ENCODE assay signal across 8 cellular contexts in the genomic region with DNA sequence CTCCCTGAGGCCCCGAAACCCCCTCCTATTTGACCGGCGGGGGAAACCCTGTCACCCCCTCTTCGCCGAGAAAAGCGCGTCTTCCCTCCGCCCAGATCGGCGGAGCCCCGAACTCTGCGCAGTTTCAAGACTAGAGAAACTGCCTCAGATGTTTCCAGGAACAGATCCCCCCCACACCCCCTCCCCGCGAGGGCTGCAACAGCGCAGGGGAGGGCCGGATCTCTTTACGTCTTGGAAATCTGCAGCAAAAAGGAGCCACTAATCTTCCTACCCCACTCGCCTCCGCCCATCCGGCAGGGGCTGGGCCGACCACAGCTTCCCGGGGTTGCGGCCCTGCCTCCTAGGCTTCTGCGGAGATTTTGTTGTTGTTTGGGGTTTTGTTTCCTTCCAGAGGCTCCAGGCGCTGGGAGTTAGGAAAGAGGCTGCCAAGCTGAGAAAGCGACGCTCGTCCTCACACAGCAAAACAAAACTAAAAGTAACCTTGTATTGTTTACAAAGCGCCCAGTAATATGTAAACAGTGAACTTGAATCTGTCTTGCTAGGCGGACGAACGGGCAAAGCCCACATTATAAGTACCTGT. TPM values are rescaled to one million over a fixed set of nuclear protein-coding genes. Genes with fewer than 3 reads are reported as not detected.
A peak's percentile ranks its signal among the peaks of the same experiment; 100 is the strongest.
DNase-seq lines count a peak whose midpoint lies in the region; ATAC-seq and TF ChIP-seq lines count a peak whose summit lies in the region.

No MANE protein-coding gene starts in this region.

- peaks cover 85 to 95% of the 10 kb centered on the region in 2 donors for H3K27me3 Mint-ChIP-seq in effector memory CD8-positive, alpha-beta T cell
- H3K27me3 Mint-ChIP-seq in naive thymus-derived CD8-positive, alpha-beta T cell, result peaks cover 66 to 99% (median 80%) of the 10 kb centered on the region in 5 donors

- peaks cover 0 to 9% of the 10 kb centered on the region in 2 donors for H3K9me3 Mint-ChIP-seq in effector memory CD8-positive, alpha-beta T cell
- peaks cover 6 to 25% (median 15%) of the 10 kb centered on the region in 9 donors for H3K9me3 Mint-ChIP-seq in naive thymus-derived CD8-positive, alpha-beta T cell

- peaks cover 0 to 36% (median 29%) of the 10 kb centered on the region in 4 donors for H3K4me1 ChIP-seq in tibial artery

- no peak for TF ChIP-seq CTCF in tibial artery (IDR thresholded peaks at IDR 0.05)

- H3K4me3 ChIP-seq in tibial artery, result peak overlapping the region; percentile 35 to 49

- DNase-seq in AG08395 (ENCODE audit: low spot score) (peak; percentile 31), tibial artery (peak in 1 of 2 donors; percentile 23)
- DNase-seq in activated CD4-positive, alpha-beta T cell treated with anti-CD3 and anti-CD28 coated beads for 4 hours, result peak; percentile 68 to 77
- no peak for DNase-seq in effector memory CD8-positive, alpha-beta T cell
- DNase-seq in naive thymus-derived CD8-positive, alpha-beta T cell, result peak in 8 of 10 donors; percentile 37 to 76 (median 52)

- H3K27ac Mint-ChIP-seq in effector memory CD8-positive, alpha-beta T cell, result peak overlapping the region; percentile 92 to 97
- peak overlapping the region; percentile 15 to 89 (median 81) for H3K27ac Mint-ChIP-seq in naive thymus-derived CD8-positive, alpha-beta T cell

- intact Hi-C loops in tibial artery (cut with DNase I; ENCODE audit: low total_unique reads), result no loop called here

- peaks cover 25 to 34% of the 10 kb centered on the region in 2 donors for H3K4me1 Mint-ChIP-seq in effector memory CD8-positive, alpha-beta T cell (ENCODE audit: low read depth in 2 of 2)
- H3K4me1 Mint-ChIP-seq in naive thymus-derived CD8-positive, alpha-beta T cell, result peaks cover 18 to 60% (median 33%) of the 10 kb centered on the region in 4 donors

- H3K4me3 Mint-ChIP-seq in effector memory CD8-positive, alpha-beta T cell, result peak overlapping the region; percentile 96 to 98
- peak overlapping the region; percentile 82 to 96 (median 91) for H3K4me3 Mint-ChIP-seq in naive thymus-derived CD8-positive, alpha-beta T cell

- ATAC-seq in GM19372 (IDR thresholded peaks at IDR 0.05; ENCODE audit: low read depth, unreplicated experiment) (peak; percentile 58), GM18870 (IDR thresholded peaks at IDR 0.05; ENCODE audit: unreplicated experiment) (no peak)
- peak; percentile 75 for ATAC-seq in effector memory CD8-positive, alpha-beta T cell (replicated peaks)
- peak; percentile 58 to 70 for ATAC-seq in naive thymus-derived CD8-positive, alpha-beta T cell

- H3K9me3 ChIP-seq in KOPT-K1 (ENCODE audit: insufficient read depth, low read length, poor library complexity, severe bottlenecking), result no peaks in the 10 kb centered on the region
- H3K9me3 ChIP-seq in tibial artery, result no peaks in the 10 kb centered on the region

- H3K27me3 ChIP-seq in tibial artery, result peaks cover 0 to 94% of the 10 kb centered on the region in 2 donors

- no peaks in the 10 kb centered on the region for H3K36me3 ChIP-seq in KOPT-K1 (ENCODE audit: insufficient read depth, low read length)
- no peaks in the 10 kb centered on the region for H3K36me3 ChIP-seq in tibial artery

- peaks cover 54% of the 10 kb centered on the region for H3K36me3 Mint-ChIP-seq in effector memory CD8-positive, alpha-beta T cell (ENCODE audit: insufficient read depth)
- peaks cover 2 to 14% (median 14%) of the 10 kb centered on the region in 3 donors for H3K36me3 Mint-ChIP-seq in naive thymus-derived CD8-positive, alpha-beta T cell

- peak overlapping the region; percentile 66 for H3K27ac ChIP-seq in KOPT-K1 (ENCODE audit: low read depth, low read length, poor library complexity, severe bottlenecking)
- H3K27ac ChIP-seq in tibial artery, result no peak overlapping the region

- POLR2A ChIA-PET in naive thymus-derived CD8-positive, alpha-beta T cell (lab: Charles Lee), result interaction anchor here (0.6 to 1.7 kb wide), 5 partner anchors 8 to 65 kb away, joined by 3 to 8 read pairs (median 3); no protein-coding TSS in a partner anchor

RNA-seq across cellular contexts. Expression of a gene that starts 2.2 kb away (rescaled TPM):
- total RNA-seq in naive thymus-derived CD8-positive, alpha-beta T cell, result under 1 TPM in 1 of 2 experiments, not detected in 1; 0.13 TPM
- polyA plus RNA-seq in naive thymus-derived CD8-positive, alpha-beta T cell, result under 1 TPM in 2 of 3 donors, not detected in 1; 0.09 to 0.25 TPM

Comparison
In these comparisons a context has a peak if more than half of its experiments do, and no peak if none do; other contexts are left out.
1. DNase-seq: peak in AG08395 (single experiment), activated CD4-positive, alpha-beta T cell treated with anti-CD3 and anti-CD28 coated beads for 4 hours (2 of 2) and naive thymus-derived CD8-positive, alpha-beta T cell (8 of 10); none in effector memory CD8-positive, alpha-beta T cell (0 of 3).